19 cellular contexts compared by ENCODE assay signal in genomic region chr2:59249441-59250330, GRCh38.
DNase-seq lines count a peak whose midpoint lies in the region; ATAC-seq, FAIRE-seq and TF ChIP-seq lines count a peak whose summit lies in the region.
"Had no signal": no experiment of that assay in that cellular context is flagged by ENCODE, and none has a peak within 500 bp of the region (broad histone marks: within the 10 kb centered on the region; RNA-seq: fewer than 3 reads in every experiment).

No MANE protein-coding gene starts in this region.

- H3K27ac ChIP-seq in keratinocyte (ENCODE audit: control insufficient read depth, insufficient read depth, low read length) = no peak overlapping the region
- H3K27ac ChIP-seq: cardiac muscle cell, vagina had no signal

- H3K36me3 Mint-ChIP-seq in type B pancreatic cell = no peaks in the 10 kb centered on the region
- no peaks in the 10 kb centered on the region for H3K36me3 Mint-ChIP-seq in activated naive CD8-positive, alpha-beta T cell treated with anti-CD3 and anti-CD28 coated beads, Interleukin-2, amount 50 U/mL, for 24 hours (ENCODE audit: low read depth)

- H3K4me3 ChIP-seq in keratinocyte (ENCODE audit: control insufficient read depth in 2 of 3, extremely low read depth in 1 of 3, insufficient read depth in 2 of 3, low read depth in 1 of 3, low read length in 3 of 3) = no peak overlapping the region
- H3K4me3 ChIP-seq: cardiac muscle cell, vagina had no signal

- H4K20me1 ChIP-seq in keratinocyte (ENCODE audit: control insufficient read depth, extremely low read depth, insufficient read depth, low read length) = no peaks in the 10 kb centered on the region

- H3K4me2 ChIP-seq in keratinocyte (ENCODE audit: control insufficient read depth, extremely low read depth, insufficient read depth, low read depth, low read length) = peak overlapping the region; percentile 2

- no peaks in the 10 kb centered on the region for H3K36me3 ChIP-seq in keratinocyte (ENCODE audit: control insufficient read depth in 2 of 2, extremely low read depth in 1 of 2, insufficient read depth in 2 of 2, low read length in 2 of 2)
- H3K36me3 ChIP-seq: cardiac muscle cell, vagina had no signal

- H3K79me2 ChIP-seq in keratinocyte (ENCODE audit: control insufficient read depth, insufficient read depth, low read length) = no peaks in the 10 kb centered on the region

- no peaks in the 10 kb centered on the region for H3K27me3 Mint-ChIP-seq in type B pancreatic cell
- no peaks in the 10 kb centered on the region for H3K27me3 Mint-ChIP-seq in activated naive CD8-positive, alpha-beta T cell treated with anti-CD3 and anti-CD28 coated beads, Interleukin-2, amount 50 U/mL, for 24 hours

- H3K27ac Mint-ChIP-seq in type B pancreatic cell = peak overlapping the region; percentile 54
- no peak overlapping the region for H3K27ac Mint-ChIP-seq in activated naive CD8-positive, alpha-beta T cell treated with anti-CD3 and anti-CD28 coated beads, Interleukin-2, amount 50 U/mL, for 24 hours

- no peaks in the 10 kb centered on the region for H3K27me3 ChIP-seq in keratinocyte (ENCODE audit: control insufficient read depth, extremely low read depth, insufficient read depth, low read length)
- H3K27me3 ChIP-seq: cardiac muscle cell, vagina had no signal

- H3K4me1 Mint-ChIP-seq in type B pancreatic cell (ENCODE audit: unreplicated experiment) = peaks cover 14% of the 10 kb centered on the region
- no peaks in the 10 kb centered on the region for H3K4me1 Mint-ChIP-seq in activated naive CD8-positive, alpha-beta T cell treated with anti-CD3 and anti-CD28 coated beads, Interleukin-2, amount 50 U/mL, for 24 hours

- H3K9me1 ChIP-seq in keratinocyte (ENCODE audit: control insufficient read depth, extremely low read depth, insufficient read depth, low read length) = no peaks in the 10 kb centered on the region

- peak overlapping the region; percentile 73 for H3K4me3 Mint-ChIP-seq in type B pancreatic cell
- H3K4me3 Mint-ChIP-seq in activated naive CD8-positive, alpha-beta T cell treated with anti-CD3 and anti-CD28 coated beads, Interleukin-2, amount 50 U/mL, for 24 hours = no peak overlapping the region
- H3K4me3 Mint-ChIP-seq: nephron had no signal

- FAIRE-seq in keratinocyte (lab: Jason Lieb, UNC) = no peak
- FAIRE-seq: kidney, RCC 7860 had no signal

- no peaks in the 10 kb centered on the region for H3K9me3 Mint-ChIP-seq in type B pancreatic cell
- no peaks in the 10 kb centered on the region for H3K9me3 Mint-ChIP-seq in activated naive CD8-positive, alpha-beta T cell treated with anti-CD3 and anti-CD28 coated beads, Interleukin-2, amount 50 U/mL, for 24 hours
- H3K9me3 Mint-ChIP-seq: nephron had no signal

- peak; percentile 8 for DNase-seq in NCI-H345 (lab: John Stamatoyannopoulos, UW)
- no peak for DNase-seq in NCI-H345 treated with DMSO at 0.1 percent for 48 hours (lab: John Stamatoyannopoulos, UW; ENCODE audit: unreplicated experiment)
- DNase-seq in SK-MEL-5 (ENCODE audit: low read depth, low spot score) = peak; percentile 77
- DNase-seq in keratinocyte (ENCODE audit: low read depth, low spot score) = no peak
- DNase-seq in type B pancreatic cell (ENCODE audit: extremely low spot score, unreplicated experiment) = no peak
- no peak for DNase-seq in activated naive CD8-positive, alpha-beta T cell treated with anti-CD3 and anti-CD28 coated beads, Interleukin-2, amount 50 U/mL, for 24 hours
- DNase-seq: ACHN; activated CD4-positive, alpha-beta T cell treated with anti-CD3 and anti-CD28 coated beads for 4 hours; DMS79; kidney; NCI-H2029; stimulated activated CD4-positive, alpha-beta T cell treated with anti-CD3 and anti-CD28 coated beads, Interleukin-15, amount 100 ng/mL, for 24 hours; T-helper 1 cell had no signal

- H3K9me3 ChIP-seq in keratinocyte (ENCODE audit: control insufficient read depth, low read depth, low read length) = no peaks in the 10 kb centered on the region
- H3K9me3 ChIP-seq: vagina had no signal

- in situ Hi-C loops in SK-MEL-5 (cut with HindIII; ENCODE audit: low pct_unique_long_range_greater_than_20kb, low sequenced_read_pairs) = no loop called here

- no peak overlapping the region for H3K9ac ChIP-seq in keratinocyte (ENCODE audit: control insufficient read depth, extremely low read depth, insufficient read depth, low read length)

- no peaks in the 10 kb centered on the region for H3K4me1 ChIP-seq in keratinocyte (ENCODE audit: control insufficient read depth, extremely low read depth, insufficient read depth, low read length)
- H3K4me1 ChIP-seq: vagina had no signal

- dilution Hi-C loops in keratinocyte (cut with MboI; ENCODE audit: extremely low pct_ligation_motif_present, low sequenced_read_pairs) = no loop called here

- no peak for TF ChIP-seq CTCF in keratinocyte (optimal IDR thresholded peaks at IDR 0.05 in 1 of 3, IDR thresholded peaks at IDR 0.05 in 1 of 3, conservative IDR thresholded peaks at IDR 0.05 in 1 of 3; ENCODE audit: extremely low read depth in 1 of 3, insufficient read depth in 2 of 3, low read length in 3 of 3)
- no peak for TF ChIP-seq CTCF in type B pancreatic cell (conservative IDR thresholded peaks at IDR 0.05)

- H2AFZ ChIP-seq in keratinocyte (ENCODE audit: control insufficient read depth, low read length) = no peak overlapping the region

- no peak for ATAC-seq in activated naive CD8-positive, alpha-beta T cell treated with anti-CD3 and anti-CD28 coated beads, Interleukin-2, amount 50 U/mL, for 24 hours
- ATAC-seq in GM18868 (IDR thresholded peaks at IDR 0.05; ENCODE audit: unreplicated experiment) (no peak), GM21390 (IDR thresholded peaks at IDR 0.05; ENCODE audit: unreplicated experiment) (no peak)

Comparison
In these comparisons a context has a peak if more than half of its experiments do, and no peak if none do; other contexts are left out.
1. DNase-seq: peak in NCI-H345 (single experiment) and SK-MEL-5 (single experiment); none in NCI-H345 treated with DMSO at 0.1 percent for 48 hours (single experiment), keratinocyte (single experiment), type B pancreatic cell (single experiment) and activated naive CD8-positive, alpha-beta T cell treated with anti-CD3 and anti-CD28 coated beads, Interleukin-2, amount 50 U/mL, for 24 hours (single experiment).